ENCODE assay signal across 24 cellular contexts in genomic region chr10:111972109-111972508, GRCh38.
"Had no signal": no experiment of that assay in that cellular context is flagged by ENCODE, and none has a peak within 500 bp of the region (broad histone marks: within the 10 kb centered on the region; RNA-seq: fewer than 3 reads in every experiment).

No MANE protein-coding gene starts in this region.

- H3K4me1 ChIP-seq: gastrocnemius medialis, left lung, thyroid gland, upper lobe of right lung had no signal

- H3K4me3 ChIP-seq: gastrocnemius medialis, left lung, lung, thyroid gland, upper lobe of right lung had no signal

- H3K4me1 Mint-ChIP-seq: activated CD4-positive, alpha-beta T cell treated with anti-CD3 and anti-CD28 coated beads, Interleukin-2, amount 10 ng/mL, durations not matched to agents 7 days and 5 days; activated CD8-positive, alpha-beta memory T cell treated with anti-CD3 and anti-CD28 coated beads, Interleukin-2, amount 10 ng/mL, durations not matched to agents 7 days and 5 days; natural killer cell had no signal

- H3K27ac Mint-ChIP-seq: activated CD4-positive, alpha-beta T cell treated with anti-CD3 and anti-CD28 coated beads, Interleukin-2, amount 10 ng/mL, durations not matched to agents 7 days and 5 days; activated CD8-positive, alpha-beta memory T cell treated with anti-CD3 and anti-CD28 coated beads, Interleukin-2, amount 10 ng/mL, durations not matched to agents 7 days and 5 days; activated CD8-positive, alpha-beta T cell treated with anti-CD3 and anti-CD28 coated beads for 36 hours; activated T-helper 1 cell treated with anti-CD3 and anti-CD28 coated beads, Interleukin-12 subunit alpha, Interleukin-12 subunit beta, Interleukin-2, Interleukin-4 antibody, amounts not matched to agents 30 ng/mL and 10 ng/mL and 1 ng/mL, durations not matched to agents 14 hours and 24 hours and 36 hours; brain; dendritic cell treated with granulocyte-macrophage colony-stimulating factor and Interleukin-4, amounts not matched to agents 40 ng/mL and 50 ng/mL, for 4 days; natural killer cell; progenitor cell of endocrine pancreas had no signal

- H3K27ac ChIP-seq: left lung, thyroid gland, upper lobe of right lung, WERI-Rb-1 had no signal

- H3K4me3 Mint-ChIP-seq: activated CD4-positive, alpha-beta T cell treated with anti-CD3 and anti-CD28 coated beads, Interleukin-2, amount 10 ng/mL, durations not matched to agents 7 days and 5 days; activated CD8-positive, alpha-beta memory T cell treated with anti-CD3 and anti-CD28 coated beads, Interleukin-2, amount 10 ng/mL, durations not matched to agents 7 days and 5 days; activated CD8-positive, alpha-beta T cell treated with anti-CD3 and anti-CD28 coated beads for 36 hours; activated T-helper 1 cell treated with anti-CD3 and anti-CD28 coated beads, Interleukin-12 subunit alpha, Interleukin-12 subunit beta, Interleukin-2, Interleukin-4 antibody, amounts not matched to agents 30 ng/mL and 10 ng/mL and 1 ng/mL, durations not matched to agents 14 hours and 24 hours and 36 hours; brain; dendritic cell treated with granulocyte-macrophage colony-stimulating factor and Interleukin-4, amounts not matched to agents 40 ng/mL and 50 ng/mL, for 4 days; natural killer cell had no signal

- H3K9me3 ChIP-seq: gastrocnemius medialis, left lung, thyroid gland, upper lobe of right lung had no signal

- H3K27me3 ChIP-seq: gastrocnemius medialis, left lung, thyroid gland, upper lobe of right lung had no signal

- DNase-seq: activated CD4-positive, alpha-beta T cell treated with anti-CD3 and anti-CD28 coated beads, Interleukin-2, amount 10 ng/mL, durations not matched to agents 7 days and 5 days; activated CD4-positive, CD25-positive, alpha-beta regulatory T cell treated with anti-CD3 and anti-CD28 coated beads, Interleukin-2, amount 50 U/mL, for 72 hours; activated CD8-positive, alpha-beta memory T cell treated with anti-CD3 and anti-CD28 coated beads, Interleukin-2, amount 10 ng/mL, durations not matched to agents 7 days and 5 days; activated CD8-positive, alpha-beta T cell treated with anti-CD3 and anti-CD28 coated beads for 36 hours; activated gamma-delta T cell; activated naive CD4-positive, alpha-beta T cell treated with anti-CD3 and anti-CD28 coated beads, Interleukin-2, amount 50 U/mL, for 16 hours; anterior cingulate cortex; effector CD4-positive, alpha-beta T cell; gastrocnemius medialis; hippocampal formation; kidney glomerular epithelial cell; left lung; natural killer cell; stimulated activated CD4-positive, alpha-beta T cell treated with anti-CD3 and anti-CD28 coated beads, Interleukin-4, amount 100 ng/mL, for 24 hours; stimulated activated naive CD4-positive, alpha-beta T cell treated with Interleukin-2 at 50 U/mL for 16 hours; thyroid gland; upper lobe of right lung; WERI-Rb-1 had no signal

- H3K36me3 ChIP-seq: gastrocnemius medialis, left lung, thyroid gland, upper lobe of right lung, WERI-Rb-1 had no signal

- H3K36me3 Mint-ChIP-seq: activated CD8-positive, alpha-beta memory T cell treated with anti-CD3 and anti-CD28 coated beads, Interleukin-2, amount 10 ng/mL, durations not matched to agents 7 days and 5 days; brain; natural killer cell had no signal

- H3K9me3 Mint-ChIP-seq: activated CD4-positive, alpha-beta T cell treated with anti-CD3 and anti-CD28 coated beads, Interleukin-2, amount 10 ng/mL, durations not matched to agents 7 days and 5 days; activated T-helper 1 cell treated with anti-CD3 and anti-CD28 coated beads, Interleukin-12 subunit alpha, Interleukin-12 subunit beta, Interleukin-2, Interleukin-4 antibody, amounts not matched to agents 30 ng/mL and 10 ng/mL and 1 ng/mL, durations not matched to agents 14 hours and 24 hours and 36 hours had no signal

- H3K27me3 Mint-ChIP-seq: activated CD4-positive, alpha-beta T cell treated with anti-CD3 and anti-CD28 coated beads, Interleukin-2, amount 10 ng/mL, durations not matched to agents 7 days and 5 days; activated CD8-positive, alpha-beta memory T cell treated with anti-CD3 and anti-CD28 coated beads, Interleukin-2, amount 10 ng/mL, durations not matched to agents 7 days and 5 days; dendritic cell treated with granulocyte-macrophage colony-stimulating factor and Interleukin-4, amounts not matched to agents 40 ng/mL and 50 ng/mL, for 4 days had no signal

- ATAC-seq: activated CD8-positive, alpha-beta memory T cell treated with anti-CD3 and anti-CD28 coated beads, Interleukin-2, amount 10 ng/mL, durations not matched to agents 7 days and 5 days; activated CD8-positive, alpha-beta T cell treated with anti-CD3 and anti-CD28 coated beads for 36 hours; esophagus mucosa; gastrocnemius medialis; left lung; natural killer cell; upper lobe of right lung had no signal
